Comparison of ENCODE assay signal across 1 cellular context in the genomic region with DNA sequence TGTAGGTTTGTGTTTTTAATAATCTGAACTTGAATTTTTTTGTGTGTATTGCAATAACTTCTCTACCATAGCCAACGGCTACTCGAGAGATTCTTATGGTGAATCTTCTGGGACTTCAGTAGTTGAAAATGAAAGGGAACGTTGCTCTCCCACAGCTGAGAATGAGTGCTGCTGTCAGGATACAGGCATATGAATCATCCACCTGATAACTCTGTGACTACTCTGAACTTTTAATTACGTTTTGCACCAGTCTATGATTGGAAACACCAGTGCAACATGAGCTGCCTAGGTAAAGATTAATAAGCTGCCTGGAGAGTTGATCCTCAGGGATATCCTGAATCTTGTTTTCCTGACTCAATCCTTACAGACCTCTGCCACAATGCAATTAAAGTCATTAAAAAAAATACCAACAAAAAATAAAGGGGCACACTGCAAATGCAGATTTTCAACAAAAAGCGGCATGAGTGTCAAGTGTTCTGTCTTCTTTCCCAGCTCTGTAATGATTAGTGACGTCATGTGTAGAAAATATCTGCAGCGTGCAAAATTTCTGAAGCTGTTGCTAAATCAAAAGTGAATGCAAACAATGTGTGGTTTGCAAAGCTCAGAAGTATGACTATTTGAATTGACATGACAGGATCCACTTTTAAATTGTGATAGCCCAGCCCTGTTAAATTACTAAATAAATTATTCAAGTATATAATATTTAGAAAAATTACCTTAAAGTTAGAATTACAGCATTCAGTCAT.
TF ChIP-seq lines count a peak whose summit lies in the region.

No MANE protein-coding gene starts in this region.

TF ChIP-seq in GM23338, 12 proteins besides CTCF, POLR2A, EP300 and RAD21 (continued from another document):
- TF ChIP-seq, protein P1, sequence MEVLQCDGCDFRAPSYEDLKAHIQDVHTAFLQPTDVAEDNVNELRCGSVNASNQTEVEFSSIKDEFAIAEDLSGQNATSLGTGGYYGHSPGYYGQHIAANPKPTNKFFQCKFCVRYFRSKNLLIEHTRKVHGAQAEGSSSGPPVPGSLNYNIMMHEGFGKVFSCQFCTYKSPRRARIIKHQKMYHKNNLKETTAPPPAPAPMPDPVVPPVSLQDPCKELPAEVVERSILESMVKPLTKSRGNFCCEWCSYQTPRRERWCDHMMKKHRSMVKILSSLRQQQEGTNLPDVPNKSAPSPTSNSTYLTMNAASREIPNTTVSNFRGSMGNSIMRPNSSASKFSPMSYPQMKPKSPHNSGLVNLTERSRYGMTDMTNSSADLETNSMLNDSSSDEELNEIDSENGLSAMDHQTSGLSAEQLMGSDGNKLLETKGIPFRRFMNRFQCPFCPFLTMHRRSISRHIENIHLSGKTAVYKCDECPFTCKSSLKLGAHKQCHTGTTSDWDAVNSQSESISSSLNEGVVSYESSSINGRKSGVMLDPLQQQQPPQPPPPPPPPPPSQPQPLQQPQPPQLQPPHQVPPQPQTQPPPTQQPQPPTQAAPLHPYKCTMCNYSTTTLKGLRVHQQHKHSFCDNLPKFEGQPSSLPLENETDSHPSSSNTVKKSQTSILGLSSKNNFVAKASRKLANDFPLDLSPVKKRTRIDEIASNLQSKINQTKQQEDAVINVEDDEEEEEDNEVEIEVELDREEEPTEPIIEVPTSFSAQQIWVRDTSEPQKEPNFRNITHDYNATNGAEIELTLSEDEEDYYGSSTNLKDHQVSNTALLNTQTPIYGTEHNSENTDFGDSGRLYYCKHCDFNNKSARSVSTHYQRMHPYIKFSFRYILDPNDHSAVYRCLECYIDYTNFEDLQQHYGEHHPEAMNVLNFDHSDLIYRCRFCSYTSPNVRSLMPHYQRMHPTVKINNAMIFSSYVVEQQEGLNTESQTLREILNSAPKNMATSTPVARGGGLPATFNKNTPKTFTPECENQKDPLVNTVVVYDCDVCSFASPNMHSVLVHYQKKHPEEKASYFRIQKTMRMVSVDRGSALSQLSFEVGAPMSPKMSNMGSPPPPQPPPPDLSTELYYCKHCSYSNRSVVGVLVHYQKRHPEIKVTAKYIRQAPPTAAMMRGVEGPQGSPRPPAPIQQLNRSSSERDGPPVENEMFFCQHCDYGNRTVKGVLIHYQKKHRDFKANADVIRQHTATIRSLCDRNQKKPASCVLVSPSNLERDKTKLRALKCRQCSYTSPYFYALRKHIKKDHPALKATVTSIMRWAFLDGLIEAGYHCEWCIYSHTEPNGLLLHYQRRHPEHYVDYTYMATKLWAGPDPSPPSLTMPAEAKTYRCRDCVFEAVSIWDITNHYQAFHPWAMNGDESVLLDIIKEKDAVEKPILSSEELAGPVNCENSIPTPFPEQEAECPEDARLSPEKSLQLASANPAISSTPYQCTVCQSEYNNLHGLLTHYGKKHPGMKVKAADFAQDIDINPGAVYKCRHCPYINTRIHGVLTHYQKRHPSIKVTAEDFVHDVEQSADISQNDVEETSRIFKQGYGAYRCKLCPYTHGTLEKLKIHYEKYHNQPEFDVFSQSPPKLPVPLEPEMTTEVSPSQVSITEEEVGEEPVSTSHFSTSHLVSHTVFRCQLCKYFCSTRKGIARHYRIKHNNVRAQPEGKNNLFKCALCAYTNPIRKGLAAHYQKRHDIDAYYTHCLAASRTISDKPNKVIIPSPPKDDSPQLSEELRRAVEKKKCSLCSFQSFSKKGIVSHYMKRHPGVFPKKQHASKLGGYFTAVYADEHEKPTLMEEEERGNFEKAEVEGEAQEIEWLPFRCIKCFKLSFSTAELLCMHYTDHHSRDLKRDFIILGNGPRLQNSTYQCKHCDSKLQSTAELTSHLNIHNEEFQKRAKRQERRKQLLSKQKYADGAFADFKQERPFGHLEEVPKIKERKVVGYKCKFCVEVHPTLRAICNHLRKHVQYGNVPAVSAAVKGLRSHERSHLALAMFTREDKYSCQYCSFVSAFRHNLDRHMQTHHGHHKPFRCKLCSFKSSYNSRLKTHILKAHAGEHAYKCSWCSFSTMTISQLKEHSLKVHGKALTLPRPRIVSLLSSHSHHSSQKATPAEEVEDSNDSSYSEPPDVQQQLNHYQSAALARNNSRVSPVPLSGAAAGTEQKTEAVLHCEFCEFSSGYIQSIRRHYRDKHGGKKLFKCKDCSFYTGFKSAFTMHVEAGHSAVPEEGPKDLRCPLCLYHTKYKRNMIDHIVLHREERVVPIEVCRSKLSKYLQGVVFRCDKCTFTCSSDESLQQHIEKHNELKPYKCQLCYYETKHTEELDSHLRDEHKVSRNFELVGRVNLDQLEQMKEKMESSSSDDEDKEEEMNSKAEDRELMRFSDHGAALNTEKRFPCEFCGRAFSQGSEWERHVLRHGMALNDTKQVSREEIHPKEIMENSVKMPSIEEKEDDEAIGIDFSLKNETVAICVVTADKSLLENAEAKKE (CRISPR knock-in tag; IDR thresholded peaks at IDR 0.05) = no peak
- TF ChIP-seq NANOG (IDR thresholded peaks at IDR 0.05; ENCODE audit: borderline replicate concordance) (no peak), EZH2 (IDR thresholded peaks at IDR 0.05; ENCODE audit: low read depth, unreplicated experiment) (no peak), STAT1 (IDR thresholded peaks at IDR 0.05; ENCODE audit: unreplicated experiment) (no peak), JUNB (IDR thresholded peaks at IDR 0.05; ENCODE audit: unreplicated experiment) (no peak)
